9 cellular contexts compared by ENCODE assay signal in genomic region chr10:47743611-47744560, GRCh38. TPM values are rescaled to one million over a fixed set of nuclear protein-coding genes. Genes with fewer than 3 reads are reported as not detected.
DNase-seq lines count a peak whose midpoint lies in the region; ATAC-seq and TF ChIP-seq lines count a peak whose summit lies in the region.
"Not testable (repeated sequence)": the region's sequence is repeated elsewhere in the genome, so short reads cannot be mapped to it uniquely, and the experiment has no call there.
"Had no signal": no experiment of that assay in that cellular context is flagged by ENCODE, and none has a peak within 500 bp of the region (broad histone marks: within the 10 kb centered on the region; RNA-seq: fewer than 3 reads in every experiment).

No MANE protein-coding gene starts in this region.

- not testable (repeated sequence) for TF ChIP-seq CTCF in DND-41 (IDR thresholded peaks at IDR 0.05; ENCODE audit: borderline replicate concordance, extremely low read depth, low read length, poor library complexity, severe bottlenecking); WTC11 (IDR thresholded peaks at IDR 0.05); astrocyte of the spinal cord (IDR thresholded peaks at IDR 0.05; ENCODE audit: low read depth, low read length); natural killer cell (IDR thresholded peaks at IDR 0.05)

- POLR2A ChIA-PET in WTC11 (lab: Charles Lee): not testable (repeated sequence)

- not testable (repeated sequence) for H3K4me1 Mint-ChIP-seq in WTC11, natural killer cell

- H3K27ac ChIP-seq in DND-41 (ENCODE audit: low read length); stomach smooth muscle (ENCODE audit: low read length): not testable (repeated sequence)

- DNase-seq in DND-41; Right ventricle myocardium inferior (ENCODE audit: missing footprints): not testable (repeated sequence)
- DNase-seq in WTC11 (ENCODE audit: low spot score) (peak; percentile 43), astrocyte of the spinal cord (ENCODE audit: low read depth, low spot score) (peak; percentile 12), natural killer cell (peak; percentile 46)

- H3K9me3 Mint-ChIP-seq in WTC11, natural killer cell: not testable (repeated sequence)

- not testable (repeated sequence) for H3K9me3 ChIP-seq in DND-41 (ENCODE audit: insufficient read depth, low read length, severe bottlenecking); stomach smooth muscle (ENCODE audit: control insufficient read depth in 2 of 2, low read length in 2 of 2)

- not testable (repeated sequence) for H3K27me3 Mint-ChIP-seq in WTC11 (ENCODE audit: low read depth); natural killer cell (ENCODE audit: low read depth in 2 of 2)

- H4K20me1 ChIP-seq in DND-41 (ENCODE audit: insufficient read depth, low read length): not testable (repeated sequence)

- not testable (repeated sequence) for H3K36me3 ChIP-seq in DND-41 (ENCODE audit: insufficient read depth, low read length); stomach smooth muscle (ENCODE audit: control insufficient read depth in 2 of 2, insufficient read depth in 2 of 2, low read length in 2 of 2)

- not testable (repeated sequence) for H3K4me1 ChIP-seq in DND-41 (ENCODE audit: insufficient read depth, low read length); stomach smooth muscle (ENCODE audit: control insufficient read depth, insufficient read depth, low read length)

- CTCF ChIA-PET in WTC11 (lab: Charles Lee): not testable (repeated sequence)

- H3K9ac ChIP-seq in DND-41 (ENCODE audit: low read depth, low read length); stomach smooth muscle (ENCODE audit: low read length in 2 of 2): not testable (repeated sequence)

- intact Hi-C loops in Right ventricle myocardium inferior (cut with DNase I); natural killer cell (cut with micrococcal nuclease): not testable (repeated sequence)

- H3K4me2 ChIP-seq in DND-41 (ENCODE audit: insufficient read depth, low read length): not testable (repeated sequence)

- in situ Hi-C loops in astrocyte of the spinal cord (cut with HindIII; ENCODE audit: low sequenced_read_pairs): not testable (repeated sequence)

- H3K36me3 Mint-ChIP-seq in WTC11, natural killer cell: not testable (repeated sequence)

- not testable (repeated sequence) for H3K4me3 ChIP-seq in DND-41 (ENCODE audit: low read depth in 1 of 2, low read length in 2 of 2)
- H3K4me3 ChIP-seq in astrocyte of the spinal cord (ENCODE audit: low read depth, low read length) (peak overlapping the region; percentile 39), stomach smooth muscle (ENCODE audit: low read length in 2 of 2) (peak overlapping the region; percentile 19 to 54)

- not testable (repeated sequence) for H3K79me2 ChIP-seq in DND-41 (ENCODE audit: insufficient read depth, low read length)

- ATAC-seq in DND-41 (ENCODE audit: insufficient read depth, low read depth): peak; percentile 85
- ATAC-seq in GM21576 (IDR thresholded peaks at IDR 0.05; ENCODE audit: unreplicated experiment): peak; percentile 78
- ATAC-seq in HG03342 (IDR thresholded peaks at IDR 0.05; ENCODE audit: unreplicated experiment): peak; percentile 72
- ATAC-seq in WTC11: peak; percentile 83
- peak; percentile 84 for ATAC-seq in Right ventricle myocardium inferior
- ATAC-seq in natural killer cell: peak; percentile 87 to 95 (median 90)

- H3K27ac Mint-ChIP-seq in WTC11, natural killer cell: not testable (repeated sequence)

- peak overlapping the region; percentile 60 for H3K4me3 Mint-ChIP-seq in WTC11
- H3K4me3 Mint-ChIP-seq in natural killer cell: not testable (repeated sequence)

- not testable (repeated sequence) for H2AFZ ChIP-seq in DND-41 (ENCODE audit: low read depth, low read length)

- H3K27me3 ChIP-seq in DND-41 (ENCODE audit: insufficient read depth, low read length, poor library complexity); stomach smooth muscle (ENCODE audit: control insufficient read depth in 1 of 2, insufficient read depth in 2 of 2, low read length in 2 of 2): not testable (repeated sequence)

RNA-seq across cellular contexts. Expression of gene SYT15B, which starts 19.5 kb away (rescaled TPM):
- total RNA-seq in WTC11 (2021) (0.18 to 0.32 TPM (median 0.28 TPM) in 3 replicates), Right ventricle myocardium inferior (0.62 TPM), natural killer cell (under 1 TPM in 2 of 3 donors, not detected in 1; 0.09 to 0.43 TPM)
- total RNA-seq: HT1080 had no signal
